ENCODE assay signal across 8 cellular contexts in genomic region chr11:108069947-108070346, GRCh38. TPM values are rescaled to one million over a fixed set of nuclear protein-coding genes. Genes with fewer than 3 reads are reported as not detected.
DNase-seq lines count a peak whose midpoint lies in the region; ATAC-seq lines count a peak whose summit lies in the region.

No MANE protein-coding gene starts in this region.

- peak overlapping the region; percentile 51 for H3K27ac Mint-ChIP-seq in activated naive CD8-positive, alpha-beta T cell treated with anti-CD3 and anti-CD28 coated beads for 36 hours

- no peaks in the 10 kb centered on the region for H3K27me3 Mint-ChIP-seq in activated naive CD8-positive, alpha-beta T cell treated with anti-CD3 and anti-CD28 coated beads for 36 hours

- ATAC-seq in GM18502 (IDR thresholded peaks at IDR 0.05; ENCODE audit: poor library complexity, unreplicated experiment) (peak; percentile 82), HG02610 (IDR thresholded peaks at IDR 0.05; ENCODE audit: unreplicated experiment) (peak; percentile 82), HG02571 (IDR thresholded peaks at IDR 0.05; ENCODE audit: unreplicated experiment) (no peak)

- H3K4me1 Mint-ChIP-seq in activated naive CD8-positive, alpha-beta T cell treated with anti-CD3 and anti-CD28 coated beads for 36 hours, result peaks cover 22% of the 10 kb centered on the region

- H3K9me3 Mint-ChIP-seq in activated naive CD8-positive, alpha-beta T cell treated with anti-CD3 and anti-CD28 coated beads for 36 hours, result no peaks in the 10 kb centered on the region

- H3K36me3 Mint-ChIP-seq in activated naive CD8-positive, alpha-beta T cell treated with anti-CD3 and anti-CD28 coated beads for 36 hours, result peaks cover 13% of the 10 kb centered on the region

- DNase-seq in activated naive CD8-positive, alpha-beta T cell treated with anti-CD3 and anti-CD28 coated beads for 36 hours, result no peak
- DNase-seq in myocyte (ENCODE audit: low read depth), result peak; percentile 18
- no peak for DNase-seq in G401 (ENCODE audit: low spot score)
- no peak for DNase-seq in DMS79 treated with DMSO at 0.1 percent for 48 hours (lab: John Stamatoyannopoulos, UW)
- no peak for DNase-seq in ureter (ENCODE audit: low spot score)

- H3K4me3 Mint-ChIP-seq in activated naive CD8-positive, alpha-beta T cell treated with anti-CD3 and anti-CD28 coated beads for 36 hours, result no peak overlapping the region

- in situ Hi-C loops in G401 (cut with HindIII; ENCODE audit: low sequenced_read_pairs), result no loop called here

RNA-seq across cellular contexts. Expression of gene ACAT1, which starts 51.4 kb away (rescaled TPM):
- 10 to 100 TPM; 63.6 to 74.3 TPM for total RNA-seq in activated naive CD8-positive, alpha-beta T cell treated with anti-CD3 and anti-CD28 coated beads for 36 hours
- 200 and 231 TPM in 2 replicates for total RNA-seq in myocyte
- polyA plus RNA-seq in myocyte (2012), result 39.1 TPM
- total RNA-seq in G401 (2014; rRNA removed; shearing (Covaris generic)), result 228 and 246 TPM in 2 replicates
- 40.1 TPM for total RNA-seq in ureter
